Comparison of ENCODE assay signal across 8 cellular contexts in the genomic region with DNA sequence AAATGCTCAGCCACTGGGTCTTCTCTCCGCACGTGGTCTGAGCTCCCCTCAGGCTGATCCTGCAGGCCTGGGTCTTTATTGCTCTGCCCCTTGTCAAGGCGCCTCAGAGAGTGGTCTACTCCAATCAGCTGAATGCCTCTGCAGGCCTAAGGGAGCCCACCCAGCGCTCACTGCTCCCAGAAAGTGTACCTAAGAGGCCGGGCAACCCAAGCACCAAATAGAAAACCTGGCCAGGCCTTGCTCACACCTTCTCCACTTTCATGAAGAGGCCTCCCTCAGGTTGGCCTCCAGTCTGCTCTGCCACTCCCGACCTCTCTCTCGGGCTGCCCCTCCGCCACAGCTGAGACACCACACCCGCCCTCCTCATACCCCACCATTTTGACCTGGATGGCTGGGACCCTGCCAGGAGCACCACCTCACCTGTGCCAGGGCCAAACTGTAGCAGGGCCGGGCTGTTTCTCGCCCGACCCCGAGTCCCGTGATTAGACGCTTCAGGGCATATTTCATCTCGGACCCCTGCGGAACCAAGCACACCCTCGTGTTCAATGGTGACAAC. TPM values are rescaled to one million over a fixed set of nuclear protein-coding genes. Genes with fewer than 3 reads are reported as not detected.
DNase-seq lines count a peak whose midpoint lies in the region; ATAC-seq and TF ChIP-seq lines count a peak whose summit lies in the region.

No MANE protein-coding gene starts in this region.

- peaks cover 9 to 36% of the 10 kb centered on the region in 2 experiments for H3K79me1 ChIP-seq in IMR-90 (ENCODE audit: low read depth in 1 of 2, low read length in 2 of 2)

- H3K4me3 ChIP-seq in BLaER1 treated with 17β-estradiol and CSF1 and Interleukin-3, amounts not matched to agents 10 nM and 100 nM = peak overlapping the region; percentile 78 to 97 (median 92)
- H3K4me3 ChIP-seq in IMR-90 (ENCODE audit: insufficient read depth, low read depth, low read length) (peak overlapping the region; percentile 88), dorsolateral prefrontal cortex (peak overlapping the region; percentile 58 to 99 (median 85))

- peaks cover 24 to 35% (median 28%) of the 10 kb centered on the region in 10 experiments for H3K4me1 ChIP-seq in BLaER1 treated with 17β-estradiol and CSF1 and Interleukin-3, amounts not matched to agents 10 nM and 100 nM
- H3K4me1 ChIP-seq in IMR-90 (ENCODE audit: control insufficient read depth, insufficient read depth, low read length) = peaks cover 8% of the 10 kb centered on the region

- peaks cover 37 to 48% (median 46%) of the 10 kb centered on the region in 11 experiments for H3K36me3 ChIP-seq in BLaER1 treated with 17β-estradiol and CSF1 and Interleukin-3, amounts not matched to agents 10 nM and 100 nM
- H3K36me3 ChIP-seq in IMR-90 (ENCODE audit: control insufficient read depth, insufficient read depth, low read length) = peaks cover 27% of the 10 kb centered on the region

- peak overlapping the region; percentile 77 to 92 (median 87) for H3K9ac ChIP-seq in BLaER1 treated with 17β-estradiol and CSF1 and Interleukin-3, amounts not matched to agents 10 nM and 100 nM
- H3K9ac ChIP-seq in IMR-90 (ENCODE audit: low read depth, low read length) = peak overlapping the region; percentile 61

- CTCF ChIA-PET in IMR-90 (lab: Yijun Ruan, JAX) = no interaction called here

- peak overlapping the region; percentile 76 for H3K4ac ChIP-seq in IMR-90 (ENCODE audit: low read depth, low read length)

- H2BK15ac ChIP-seq in IMR-90 (ENCODE audit: low read depth, low read length) = no peak overlapping the region

- peak overlapping the region; percentile 84 for H2AK9ac ChIP-seq in IMR-90 (replicated peaks; ENCODE audit: low read depth, low read length, poor library complexity)

- H4K8ac ChIP-seq in IMR-90 (ENCODE audit: low read depth in 2 of 2, low read length in 2 of 2) = peak overlapping the region; percentile 85 to 96; a peak in 3 of 4 replicates

- H2BK120ac ChIP-seq in IMR-90 (ENCODE audit: low read depth, low read length) = no peak overlapping the region

- peak overlapping the region in 10 of 11 experiments; percentile 45 to 90 (median 86); a peak in 21 of 22 replicates for H3K27ac ChIP-seq in BLaER1 treated with 17β-estradiol and CSF1 and Interleukin-3, amounts not matched to agents 10 nM and 100 nM
- H3K27ac ChIP-seq in IMR-90 (ENCODE audit: insufficient read depth, low read length) (peak overlapping the region; percentile 55; the same call in 1 of the 2 replicates), dorsolateral prefrontal cortex (peak overlapping the region in 40 of 59 donors; percentile 13 to 97 (median 88))

- H3K9me1 ChIP-seq in IMR-90 (ENCODE audit: insufficient read depth, low read length) = peaks cover 2% of the 10 kb centered on the region; the same call in 1 of the 2 replicates

- H2AFZ ChIP-seq in IMR-90 (replicated peaks; ENCODE audit: low read length, poor library complexity) = peak overlapping the region; percentile 97

- no peaks in the 10 kb centered on the region for H3K9me3 ChIP-seq in BLaER1 treated with 17β-estradiol and CSF1 and Interleukin-3, amounts not matched to agents 10 nM and 100 nM (replicated peaks in 1 of 11)
- H3K9me3 ChIP-seq in IMR-90 (ENCODE audit: control insufficient read depth, insufficient read depth, low read length) = no peaks in the 10 kb centered on the region

- H3K4me3 Mint-ChIP-seq in natural killer cell = peak overlapping the region; percentile 96

- POLR2A ChIA-PET in IMR-90 (lab: Charles Lee; ENCODE audit: unreplicated experiment) = interaction anchor here (0.5 to 0.7 kb wide), 2 partner anchors 58 to 344 kb away, joined by 4 to 8 read pairs; no protein-coding TSS in a partner anchor

- no TSS peak for BruUV-seq in IMR-90 (replicated peaks; lab: Mats Ljungman, UMichigan)

- peak overlapping the region; percentile 67; the same call in 1 of the 2 replicates for H4K91ac ChIP-seq in IMR-90 (ENCODE audit: insufficient read depth, low read depth, low read length)

- no peak for TF ChIP-seq CTCF in IMR-90 (conservative IDR thresholded peaks at IDR 0.05; ENCODE audit: low read depth, low read length)
- no peak for TF ChIP-seq CTCF in dorsolateral prefrontal cortex (IDR thresholded peaks at IDR 0.05 in 54 of 56, conservative IDR thresholded peaks at IDR 0.05 in 2 of 56; ENCODE audit: low read depth in 1 of 56, partially characterized antibody in 56 of 56)
- no peak for TF ChIP-seq CTCF in natural killer cell (IDR thresholded peaks at IDR 0.05)

- H2BK5ac ChIP-seq in IMR-90 (ENCODE audit: low read depth, low read length, poor library complexity, severe bottlenecking) = peak overlapping the region; percentile 9

- dilution Hi-C loops in IMR-90 (cut with HindIII; ENCODE audit: low sequenced_read_pairs, unreplicated experiment) = no loop called here

- H3K9me3 Mint-ChIP-seq in natural killer cell = no peaks in the 10 kb centered on the region

- H3K27ac Mint-ChIP-seq in natural killer cell = peak overlapping the region; percentile 97

- H3K36me3 Mint-ChIP-seq in natural killer cell = no peaks in the 10 kb centered on the region

- DNase-seq in IMR-90 (no peak), dorsolateral prefrontal cortex (no peak), natural killer cell (no peak), SKM-1 treated with dmso at 0.1 percent for 144 hours (lab: John Stamatoyannopoulos, UW; ENCODE audit: unreplicated experiment) (no peak)
- no peak for DNase-seq in stimulated activated naive CD4-positive, alpha-beta T cell (lab: John Stamatoyannopoulos, UW)

- no peak for TF ChIP-seq POLR2A in IMR-90 (IDR thresholded peaks at IDR 0.05; ENCODE audit: low read depth, low read length)

- peak overlapping the region; percentile 73 for H2AK5ac ChIP-seq in IMR-90 (ENCODE audit: low read depth, low read length)

- H2BK20ac ChIP-seq in IMR-90 (ENCODE audit: low read depth, low read length) = no peak overlapping the region

- intact Hi-C loops in IMR-90 (cut with micrococcal nuclease) (no loop called here), dorsolateral prefrontal cortex (cut with DNase I) (loop anchor here in 1 of 2 donors (5.0 kb wide), 2 partner anchors 132 to 333 kb away; no protein-coding TSS in a partner anchor), natural killer cell (cut with micrococcal nuclease) (no loop called here)

- H3K4me2 ChIP-seq in BLaER1 treated with 17β-estradiol and CSF1 and Interleukin-3, amounts not matched to agents 10 nM and 100 nM = peak overlapping the region; percentile 90 to 98 (median 95)
- H3K4me2 ChIP-seq in IMR-90 (ENCODE audit: low read depth, low read length) = peak overlapping the region; percentile 95

- no peaks in the 10 kb centered on the region for H3K27me3 ChIP-seq in BLaER1 treated with 17β-estradiol and CSF1 and Interleukin-3, amounts not matched to agents 10 nM and 100 nM
- H3K27me3 ChIP-seq in IMR-90 (ENCODE audit: control insufficient read depth, insufficient read depth, low read length) (no peaks in the 10 kb centered on the region), dorsolateral prefrontal cortex (no peaks in the 10 kb centered on the region)

- ATAC-seq in IMR-90 (ENCODE audit: low read depth) (no peak), natural killer cell (no peak), GM18520 (IDR thresholded peaks at IDR 0.05; ENCODE audit: unreplicated experiment) (no peak), HG02870 (IDR thresholded peaks at IDR 0.05; ENCODE audit: unreplicated experiment) (no peak)

- H3K23ac ChIP-seq in IMR-90 (ENCODE audit: low read depth, low read length) = no peak overlapping the region

- peaks cover 0 to 53% (median 41%) of the 10 kb centered on the region in 11 experiments; a peak in 18 of 22 replicates for H4K20me1 ChIP-seq in BLaER1 treated with 17β-estradiol and CSF1 and Interleukin-3, amounts not matched to agents 10 nM and 100 nM
- H4K20me1 ChIP-seq in IMR-90 (ENCODE audit: insufficient read depth, low read length) = no peaks in the 10 kb centered on the region

- no peak overlapping the region for H3K18ac ChIP-seq in IMR-90 (ENCODE audit: low read depth, low read length)

- no peak for TF ChIP-seq RAD21 in IMR-90 (IDR thresholded peaks at IDR 0.05; ENCODE audit: low read length)

- in situ Hi-C loops in IMR-90 (cut with MboI; ENCODE audit: low sequenced_read_pairs) = loop anchor here (10.0 kb wide), 1 partner anchor 60 kb away; the partner anchor contains the start of gene SPNS2

- H4K5ac ChIP-seq in IMR-90 (ENCODE audit: low read depth, low read length) = peak overlapping the region; percentile 24; the same call in 1 of the 2 replicates

- 0 out of 2 replicates have a peak overlapping the region, but pooled peaks have one; percentile 16 for H3K56ac ChIP-seq in IMR-90 (ENCODE audit: extremely low read depth, insufficient read depth, low read length)

- WGBS in IMR-90 (ENCODE audit: extremely low coverage in 2 of 2, insufficient read length in 1 of 2), 2 experiments = 18% methylated on average over 12 of the region's 18 CpGs; no CpG with 5 or more reads in 1 of the 2 experiments

- H3K14ac ChIP-seq in IMR-90 (replicated peaks; ENCODE audit: low read depth, low read length) = peak overlapping the region; percentile 85; the same call in 1 of the 2 replicates

- H3K27me3 Mint-ChIP-seq in natural killer cell (ENCODE audit: low read depth in 2 of 2) = no peaks in the 10 kb centered on the region

- H3K4me1 Mint-ChIP-seq in natural killer cell = peaks cover 14 to 29% of the 10 kb centered on the region in 2 donors

RNA-seq across cellular contexts. Expression of gene MYBBP1A, which starts 0.7 kb away (rescaled TPM):
- total RNA-seq in IMR-90 (2012; rRNA removed) (22.6 and 24.7 TPM in 2 replicates), dorsolateral prefrontal cortex (100 to 1,000 TPM in 2 of 120 experiments, 10 to 100 TPM in 118; 49.9 to 110 (median 68.5) TPM), natural killer cell (10 to 100 TPM; 50.5 to 58.1 (median 52.7) TPM)
- 45.9 and 53.0 TPM in 2 replicates for polyA plus RNA-seq in IMR-90 (2012; rRNA removed)
- 29.4 and 33.3 TPM in 2 replicates for polyA plus RNA-seq in IMR-90 (2012; cell fraction: cytosol; rRNA removed)
- polyA plus RNA-seq in IMR-90 (2012; cell fraction: nucleus; rRNA removed; ENCODE audit: low replicate concordance) = 117 and 239 TPM in 2 replicates

RNA-seq across cellular contexts. Expression of gene GGT6, which starts 5.9 kb away (rescaled TPM):
- not detected in 2 replicates for total RNA-seq in IMR-90 (2012; rRNA removed)
- not detected in 2 replicates for polyA plus RNA-seq in IMR-90 (2012; rRNA removed)
- not detected in 2 replicates for polyA plus RNA-seq in IMR-90 (2012; cell fraction: cytosol; rRNA removed)
- polyA plus RNA-seq in IMR-90 (2012; cell fraction: nucleus; rRNA removed; ENCODE audit: low replicate concordance) = not detected in 2 replicates
- under 1 TPM in 1 of 120 experiments, not detected in 119; 0.29 TPM for total RNA-seq in dorsolateral prefrontal cortex
- not detected for total RNA-seq in natural killer cell

RNA-seq across cellular contexts. Expression of gene SMTNL2, which starts 29.8 kb away (rescaled TPM):
- total RNA-seq in IMR-90 (2012; rRNA removed) = not detected in 2 replicates
- not detected in 2 replicates for polyA plus RNA-seq in IMR-90 (2012; rRNA removed)
- polyA plus RNA-seq in IMR-90 (2012; cell fraction: cytosol; rRNA removed) = not detected in 2 replicates
- 0.03 TPM in 1 of 2 replicates, not detected in the other for polyA plus RNA-seq in IMR-90 (2012; cell fraction: nucleus; rRNA removed; ENCODE audit: low replicate concordance)
- total RNA-seq in dorsolateral prefrontal cortex = 1 to 10 TPM in 38 of 120 experiments, under 1 TPM in 51, not detected in 31; 0.19 to 4.3 (median 0.85) TPM
- not detected for total RNA-seq in natural killer cell

RNA-seq across cellular contexts. Expression of gene SPNS2, which starts 55.8 kb away (rescaled TPM):
- total RNA-seq in IMR-90 (2012; rRNA removed) = under 0.01 TPM in 1 of 2 replicates, not detected in the other
- polyA plus RNA-seq in IMR-90 (2012; rRNA removed) = not detected in 2 replicates
- polyA plus RNA-seq in IMR-90 (2012; cell fraction: cytosol; rRNA removed) = 0.03 TPM in 1 of 2 replicates, not detected in the other
- polyA plus RNA-seq in IMR-90 (2012; cell fraction: nucleus; rRNA removed; ENCODE audit: low replicate concordance) = 0.21 TPM in 1 of 2 replicates, not detected in the other
- total RNA-seq in dorsolateral prefrontal cortex = 100 to 1,000 TPM in 4 of 120 experiments, 10 to 100 TPM in 116; 41.1 to 115 (median 69.7) TPM
- under 1 TPM; 0.28 to 0.93 (median 0.43) TPM for total RNA-seq in natural killer cell
